8 cellular contexts compared by ENCODE assay signal in genomic region chr11:35006389-35007128, GRCh38.
DNase-seq lines count a peak whose midpoint lies in the region; ATAC-seq and TF ChIP-seq lines count a peak whose summit lies in the region.

No MANE protein-coding gene starts in this region.

- CTCF ChIA-PET in CD8-positive, alpha-beta memory T cell (lab: Charles Lee): interaction anchor here (1.0 to 2.4 kb wide), 4 partner anchors 40 to 299 kb away, joined by 4 read pairs; no protein-coding TSS in a partner anchor

- H3K9me3 Mint-ChIP-seq in CD8-positive, alpha-beta memory T cell: no peaks in the 10 kb centered on the region
- H3K9me3 Mint-ChIP-seq in activated naive CD8-positive, alpha-beta T cell treated with anti-CD3 and anti-CD28 coated beads for 36 hours: peaks cover 3% of the 10 kb centered on the region

- H3K4me3 ChIP-seq in CD8-positive, alpha-beta memory T cell (ENCODE audit: low read length): no peak overlapping the region
- H3K4me3 ChIP-seq in heart left ventricle: no peak overlapping the region

- peak in 2 of 5 donors; percentile 44 to 66 for DNase-seq in CD8-positive, alpha-beta memory T cell
- DNase-seq in activated naive CD8-positive, alpha-beta T cell treated with anti-CD3 and anti-CD28 coated beads for 36 hours: peak; percentile 62
- DNase-seq in heart left ventricle (no peak), ecto neural progenitor cell (ENCODE audit: low spot score) (no peak), cardiac septum (ENCODE audit: low spot score) (no peak), caudate nucleus (lab: John Stamatoyannopoulos, UW) (no peak)

- no peak overlapping the region for H3K27ac ChIP-seq in CD8-positive, alpha-beta memory T cell (ENCODE audit: low read depth, low read length)
- H3K27ac ChIP-seq in heart left ventricle (peak overlapping the region in 1 of 12 donors; percentile 29), caudate nucleus (ENCODE audit: low read depth, low read length) (no peak overlapping the region)

- POLR2A ChIA-PET in CD8-positive, alpha-beta memory T cell (lab: Charles Lee): no interaction called here

- H3K36me3 ChIP-seq in CD8-positive, alpha-beta memory T cell (ENCODE audit: insufficient read depth, low read length): no peaks in the 10 kb centered on the region
- no peaks in the 10 kb centered on the region for H3K36me3 ChIP-seq in heart left ventricle

- H3K4me1 Mint-ChIP-seq in CD8-positive, alpha-beta memory T cell: peaks cover 33 to 63% (median 50%) of the 10 kb centered on the region in 3 donors
- H3K4me1 Mint-ChIP-seq in activated naive CD8-positive, alpha-beta T cell treated with anti-CD3 and anti-CD28 coated beads for 36 hours: peaks cover 59% of the 10 kb centered on the region

- peak overlapping the region; percentile 62 to 93 (median 74) for H3K27ac Mint-ChIP-seq in CD8-positive, alpha-beta memory T cell
- peak overlapping the region; percentile 67 for H3K27ac Mint-ChIP-seq in activated naive CD8-positive, alpha-beta T cell treated with anti-CD3 and anti-CD28 coated beads for 36 hours

- TF ChIP-seq POLR2A in heart left ventricle (IDR thresholded peaks at IDR 0.05): no peak

- no peaks in the 10 kb centered on the region for H3K27me3 Mint-ChIP-seq in CD8-positive, alpha-beta memory T cell
- H3K27me3 Mint-ChIP-seq in activated naive CD8-positive, alpha-beta T cell treated with anti-CD3 and anti-CD28 coated beads for 36 hours: no peaks in the 10 kb centered on the region

- 87 to 96% (median 93%) methylated on average over 8 of the region's 8 CpGs for WGBS in heart left ventricle, 4 donors

- H3K9me3 ChIP-seq in CD8-positive, alpha-beta memory T cell (ENCODE audit: low read length): no peaks in the 10 kb centered on the region
- no peaks in the 10 kb centered on the region for H3K9me3 ChIP-seq in heart left ventricle

- ATAC-seq in GM19468 (IDR thresholded peaks at IDR 0.05; ENCODE audit: extremely low read depth, unreplicated experiment) (peak; percentile 81), HG03460 (IDR thresholded peaks at IDR 0.05; ENCODE audit: unreplicated experiment) (peak; percentile 92), heart left ventricle (no peak)

- peak overlapping the region in 6 of 7 donors; percentile 45 to 71 (median 59) for H3K4me3 Mint-ChIP-seq in CD8-positive, alpha-beta memory T cell
- no peak overlapping the region for H3K4me3 Mint-ChIP-seq in activated naive CD8-positive, alpha-beta T cell treated with anti-CD3 and anti-CD28 coated beads for 36 hours

- H3K27me3 ChIP-seq in CD8-positive, alpha-beta memory T cell (ENCODE audit: insufficient read depth, low read length, poor library complexity, severe bottlenecking): no peaks in the 10 kb centered on the region
- no peaks in the 10 kb centered on the region for H3K27me3 ChIP-seq in heart left ventricle

- H3K36me3 Mint-ChIP-seq in CD8-positive, alpha-beta memory T cell: peaks cover 0 to 1% (median 0%) of the 10 kb centered on the region in 3 donors
- peaks cover 3% of the 10 kb centered on the region for H3K36me3 Mint-ChIP-seq in activated naive CD8-positive, alpha-beta T cell treated with anti-CD3 and anti-CD28 coated beads for 36 hours

- intact Hi-C loops in heart left ventricle (cut with DNase I) (loop anchor here in 1 of 10 donors (1.0 kb wide), 1 partner anchor 12 kb away; no protein-coding TSS in a partner anchor), cardiac septum (cut with DNase I) (no loop called here)

- H3K4me1 ChIP-seq in CD8-positive, alpha-beta memory T cell (ENCODE audit: insufficient read depth, low read length): peaks cover 21% of the 10 kb centered on the region
- peaks cover 0 to 20% (median 0%) of the 10 kb centered on the region in 12 donors for H3K4me1 ChIP-seq in heart left ventricle

- no peak for TF ChIP-seq CTCF in heart left ventricle (IDR thresholded peaks at IDR 0.05)

Comparison
In these comparisons a context has a peak if more than half of its experiments do, and no peak if none do; other contexts are left out.
1. ATAC-seq: peak in GM19468 (single experiment) and HG03460 (single experiment); none in heart left ventricle (0 of 4).